In genomic region chrX:78946178-78946896, GRCh38 we compare ENCODE assay signal across 1 cellular context.
TF ChIP-seq lines count a peak whose summit lies in the region.

No MANE protein-coding gene starts in this region.

TF ChIP-seq in GM12878, 131 proteins besides CTCF, POLR2A, EP300 and RAD21:
- TF ChIP-seq NR2C1 (IDR thresholded peaks at IDR 0.05), result no peak
- no peak for TF ChIP-seq NFYA (IDR thresholded peaks at IDR 0.05; ENCODE audit: borderline replicate concordance, low read depth, low read length)
- TF ChIP-seq SREBF1 (IDR thresholded peaks at IDR 0.05; ENCODE audit: low read length), result no peak
- no peak for TF ChIP-seq E4F1 (IDR thresholded peaks at IDR 0.05; ENCODE audit: borderline replicate concordance, partially characterized antibody)
- TF ChIP-seq TCF12 (IDR thresholded peaks at IDR 0.05; ENCODE audit: low read depth, low read length), result no peak
- TF ChIP-seq HDAC6 (IDR thresholded peaks at IDR 0.05; ENCODE audit: unreplicated experiment), result no peak
- TF ChIP-seq NR2C2 (IDR thresholded peaks at IDR 0.05; ENCODE audit: borderline replicate concordance, control insufficient read depth, insufficient read length, low read depth), result no peak
- TF ChIP-seq RELA (IDR thresholded peaks at IDR 0.05; ENCODE audit: borderline replicate concordance, partially characterized antibody), result no peak
- TF ChIP-seq ZBED1 (IDR thresholded peaks at IDR 0.05; ENCODE audit: borderline replicate concordance), result 0 out of 2 replicates have a peak, but pooled peaks have one; percentile 17
- peak; percentile 38 for TF ChIP-seq SMAD1 (IDR thresholded peaks at IDR 0.05; ENCODE audit: low read depth, partially characterized antibody)
- TF ChIP-seq CUX1 (IDR thresholded peaks at IDR 0.05; ENCODE audit: insufficient replicate concordance, low read depth, low read length), result no peak
- no peak for TF ChIP-seq SUPT20H (IDR thresholded peaks at IDR 0.05; ENCODE audit: borderline replicate concordance, control insufficient read depth, low read depth, low read length)
- no peak for TF ChIP-seq IRF3 (IDR thresholded peaks at IDR 0.05)
- TF ChIP-seq FOS (IDR thresholded peaks at IDR 0.05; ENCODE audit: borderline replicate concordance, extremely low read depth, insufficient read length), result no peak
- TF ChIP-seq E2F4 (IDR thresholded peaks at IDR 0.05; ENCODE audit: low read depth, low read length), result no peak
- no peak for TF ChIP-seq STAT1 (conservative IDR thresholded peaks at IDR 0.05)
- TF ChIP-seq ESRRA (IDR thresholded peaks at IDR 0.05; ENCODE audit: low read length), result no peak
- TF ChIP-seq PAX5 (IDR thresholded peaks at IDR 0.05; ENCODE audit: borderline replicate concordance, low read depth, low read length), result no peak
- no peak for TF ChIP-seq CHD2 (IDR thresholded peaks at IDR 0.05; ENCODE audit: borderline replicate concordance, low read depth, low read length)
- TF ChIP-seq PBX3 (IDR thresholded peaks at IDR 0.05; ENCODE audit: insufficient replicate concordance, low read depth, low read length), result no peak
- 0 out of 2 replicates have a peak, but pooled peaks have one; percentile 10 for TF ChIP-seq NKRF (conservative IDR thresholded peaks at IDR 0.05)
- TF ChIP-seq MTA2 (IDR thresholded peaks at IDR 0.05; ENCODE audit: low read depth), result 0 out of 2 replicates have a peak, but pooled peaks have one; percentile 25
- TF ChIP-seq PKNOX1 (IDR thresholded peaks at IDR 0.05), result no peak
- TF ChIP-seq HDAC2 (IDR thresholded peaks at IDR 0.05), result no peak
- TF ChIP-seq NBN (IDR thresholded peaks at IDR 0.05), result no peak
- TF ChIP-seq NR2F1 (conservative IDR thresholded peaks at IDR 0.05), result 0 out of 2 replicates have a peak, but pooled peaks have one; percentile 19
- TF ChIP-seq BCL3 (IDR thresholded peaks at IDR 0.05; ENCODE audit: borderline replicate concordance, insufficient read depth, low read depth, low read length, poor library complexity, severe bottlenecking), result no peak
- no peak for TF ChIP-seq PAX8 (IDR thresholded peaks at IDR 0.05)
- no peak for TF ChIP-seq JUNB (IDR thresholded peaks at IDR 0.05)
- no peak for TF ChIP-seq SMAD5 (IDR thresholded peaks at IDR 0.05; ENCODE audit: low read depth)
- TF ChIP-seq EED (IDR thresholded peaks at IDR 0.05; ENCODE audit: low read depth), result no peak
- TF ChIP-seq USF2 (IDR thresholded peaks at IDR 0.05; ENCODE audit: borderline replicate concordance, low read depth, low read length), result no peak
- no peak for TF ChIP-seq SIX5 (IDR thresholded peaks at IDR 0.05; ENCODE audit: low read depth, low read length, severe bottlenecking)
